8 cellular contexts compared by ENCODE assay signal in genomic region chr1:197903196-197903514, GRCh38. TPM values are rescaled to one million over a fixed set of nuclear protein-coding genes. Genes with fewer than 3 reads are reported as not detected.
DNase-seq lines count a peak whose midpoint lies in the region; ATAC-seq, FAIRE-seq and TF ChIP-seq lines count a peak whose summit lies in the region.

No MANE protein-coding gene starts in this region.

- no peaks in the 10 kb centered on the region for H3K27me3 ChIP-seq in KMS-11 (ENCODE audit: insufficient read depth, low read depth)

- H3K36me3 Mint-ChIP-seq in dendritic cell treated with granulocyte-macrophage colony-stimulating factor and Interleukin-4, amounts not matched to agents 40 ng/mL and 50 ng/mL, for 4 days (ENCODE audit: low read depth), result no peaks in the 10 kb centered on the region
- H3K36me3 Mint-ChIP-seq in naive B cell, result no peaks in the 10 kb centered on the region

- no peaks in the 10 kb centered on the region for H3K9me3 Mint-ChIP-seq in dendritic cell treated with granulocyte-macrophage colony-stimulating factor and Interleukin-4, amounts not matched to agents 40 ng/mL and 50 ng/mL, for 4 days
- no peaks in the 10 kb centered on the region for H3K9me3 Mint-ChIP-seq in naive B cell

- no peaks in the 10 kb centered on the region for H3K79me2 ChIP-seq in KMS-11 (ENCODE audit: insufficient read depth, low read depth)

- ATAC-seq in naive B cell (ENCODE audit: low read depth in 2 of 2), result no peak

- FAIRE-seq in HTR-8/SVneo (lab: Jason Lieb, UNC), result no peak

- intact Hi-C loops in dendritic cell treated with granulocyte-macrophage colony-stimulating factor and Interleukin-4, amounts not matched to agents 40 ng/mL and 50 ng/mL, for 4 days (cut with micrococcal nuclease), result no loop called here

- H3K4me3 ChIP-seq in AG09309 (ENCODE audit: control insufficient read depth, low read depth, low read length) (peak overlapping the region; percentile 59), KMS-11 (IDR thresholded peaks at IDR 0.05; ENCODE audit: insufficient read depth, low read depth, low read length) (peak overlapping the region; percentile 81)

- peak overlapping the region; percentile 88 for H3K27ac Mint-ChIP-seq in dendritic cell treated with granulocyte-macrophage colony-stimulating factor and Interleukin-4, amounts not matched to agents 40 ng/mL and 50 ng/mL, for 4 days
- H3K27ac Mint-ChIP-seq in naive B cell, result peak overlapping the region in 3 of 6 donors; percentile 7 to 84 (median 39)

- peaks cover 51% of the 10 kb centered on the region for H3K27me3 Mint-ChIP-seq in dendritic cell treated with granulocyte-macrophage colony-stimulating factor and Interleukin-4, amounts not matched to agents 40 ng/mL and 50 ng/mL, for 4 days
- peaks cover 42 to 53% (median 48%) of the 10 kb centered on the region in 3 donors for H3K27me3 Mint-ChIP-seq in naive B cell

- TF ChIP-seq CTCF in AG09309 (IDR thresholded peaks at IDR 0.05; ENCODE audit: control insufficient read depth, insufficient read depth, low read depth, low read length, missing control alignments) (no peak), KMS-11 (conservative IDR thresholded peaks at IDR 0.05; ENCODE audit: low read depth, low read length) (no peak)

- no peak for DNase-seq in AG09309 (ENCODE audit: low read depth)
- no peak for DNase-seq in naive B cell
- DNase-seq in RKO (ENCODE audit: low spot score), result no peak
- no peak for DNase-seq in HTR-8/SVneo (ENCODE audit: insufficient read length, low spot score)
- DNase-seq in effector CD4-positive, alpha-beta T cell, result no peak
- no peak for DNase-seq in SKM-1 treated with dmso at 0.1 percent for 144 hours (lab: John Stamatoyannopoulos, UW; ENCODE audit: unreplicated experiment)

- peak overlapping the region; percentile 83 for H3K4me3 Mint-ChIP-seq in dendritic cell treated with granulocyte-macrophage colony-stimulating factor and Interleukin-4, amounts not matched to agents 40 ng/mL and 50 ng/mL, for 4 days
- H3K4me3 Mint-ChIP-seq in naive B cell, result peak overlapping the region; percentile 80 to 94 (median 90)

- H3K36me3 ChIP-seq in KMS-11 (ENCODE audit: insufficient read depth), result no peaks in the 10 kb centered on the region

- H3K4me1 Mint-ChIP-seq in dendritic cell treated with granulocyte-macrophage colony-stimulating factor and Interleukin-4, amounts not matched to agents 40 ng/mL and 50 ng/mL, for 4 days (ENCODE audit: low read depth), result peaks cover 12% of the 10 kb centered on the region
- H3K4me1 Mint-ChIP-seq in naive B cell, result peaks cover 13 to 20% (median 13%) of the 10 kb centered on the region in 3 donors

- peak overlapping the region; percentile 98; the same call in 1 of the 2 replicates for H3K9ac ChIP-seq in KMS-11

- peaks cover 16% of the 10 kb centered on the region for H3K4me1 ChIP-seq in KMS-11 (ENCODE audit: low read depth, poor library complexity, severe bottlenecking)

- no peaks in the 10 kb centered on the region for H4K20me1 ChIP-seq in KMS-11 (ENCODE audit: insufficient read depth)

- H3K4me2 ChIP-seq in KMS-11, result peak overlapping the region; percentile 91

- H2AFZ ChIP-seq in KMS-11 (ENCODE audit: low read depth), result peak overlapping the region; percentile 94

- H3K27ac ChIP-seq in KMS-11, result peak overlapping the region; percentile 95

RNA-seq across cellular contexts. Expression of gene C1orf53, which starts 0.7 kb away (rescaled TPM):
- not detected for polyA plus RNA-seq in naive B cell (ENCODE audit: low read depth in 6 of 6)

RNA-seq across cellular contexts. Expression of gene LHX9, which starts 14.0 kb away (rescaled TPM):
- not detected for polyA plus RNA-seq in naive B cell (ENCODE audit: low read depth in 6 of 6)
